In the genomic region with DNA sequence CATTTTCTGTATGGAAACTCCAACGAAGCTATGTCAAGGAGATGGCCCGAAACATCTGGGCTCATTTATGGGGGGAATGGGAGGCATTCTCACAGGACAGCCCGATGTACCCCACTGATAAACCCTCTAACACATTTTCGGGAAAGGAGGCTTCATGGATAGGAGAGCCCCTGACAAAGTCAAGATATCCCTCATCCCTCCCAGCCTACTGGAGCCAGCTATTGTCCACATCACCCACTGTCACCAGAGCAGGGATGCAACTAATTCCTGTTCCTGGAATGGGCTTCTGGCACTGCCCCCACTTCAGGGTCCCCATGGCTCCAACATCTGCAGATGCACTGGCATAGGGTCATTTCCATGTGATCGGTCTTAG, we compare ENCODE assay signal across 14 cellular contexts.
A peak's percentile ranks its signal among the peaks of the same experiment; 100 is the strongest.
DNase-seq lines count a peak whose midpoint lies in the region; ATAC-seq and TF ChIP-seq lines count a peak whose summit lies in the region.
"Had no signal": no experiment of that assay in that cellular context is flagged by ENCODE, and none has a peak within 500 bp of the region (broad histone marks: within the 10 kb centered on the region; RNA-seq: fewer than 3 reads in every experiment).

No MANE protein-coding gene starts in this region.

- ATAC-seq in RWPE2 (ENCODE audit: low read depth) (no peak), GM18505 (IDR thresholded peaks at IDR 0.05; ENCODE audit: unreplicated experiment) (no peak), GM18858 (IDR thresholded peaks at IDR 0.05; ENCODE audit: unreplicated experiment) (no peak)

- no peaks in the 10 kb centered on the region for H3K36me3 ChIP-seq in RWPE2 (ENCODE audit: low read depth)
- no peaks in the 10 kb centered on the region for H3K36me3 ChIP-seq in skeletal muscle satellite cell (ENCODE audit: insufficient read depth, low read length)
- H3K36me3 ChIP-seq: WERI-Rb-1 had no signal

- H3K27me3 Mint-ChIP-seq in HFFc6 (ENCODE audit: insufficient read depth), result no peaks in the 10 kb centered on the region; the same call in 1 of the 2 replicates
- H3K27me3 Mint-ChIP-seq: activated T-cell treated with anti-CD3 and anti-CD28 coated beads, Interleukin-2, amount 50 U/mL, for 24 hours had no signal

- H3K4me3 Mint-ChIP-seq in HFFc6, result no peak overlapping the region
- H3K4me3 Mint-ChIP-seq: activated T-cell treated with anti-CD3 and anti-CD28 coated beads, Interleukin-2, amount 50 U/mL, for 24 hours; CD14-positive monocyte; type B pancreatic cell had no signal

- peak overlapping the region; percentile 86 for H3K27ac ChIP-seq in RWPE2 (ENCODE audit: poor library complexity, severe bottlenecking)
- H3K27ac ChIP-seq: WERI-Rb-1 had no signal

- H3K4me2 ChIP-seq in skeletal muscle satellite cell (ENCODE audit: low read length), result no peak overlapping the region

- H3K9ac ChIP-seq in skeletal muscle satellite cell (ENCODE audit: low read depth, low read length), result peak overlapping the region; percentile 55

- H3K9me3 ChIP-seq in RWPE2 (ENCODE audit: severe bottlenecking) (no peaks in the 10 kb centered on the region), skeletal muscle satellite cell (replicated peaks; ENCODE audit: low read length) (no peaks in the 10 kb centered on the region)

- H3K4me1 ChIP-seq in RWPE2 (ENCODE audit: insufficient read depth, poor library complexity, severe bottlenecking), result peaks cover 16% of the 10 kb centered on the region
- peaks cover 39% of the 10 kb centered on the region for H3K4me1 ChIP-seq in skeletal muscle satellite cell (ENCODE audit: control insufficient read depth, insufficient read depth, low read length)

- H3K4me3 ChIP-seq in RWPE2 (ENCODE audit: severe bottlenecking) (no peak overlapping the region), skeletal muscle satellite cell (ENCODE audit: low read length) (no peak overlapping the region)
- H3K4me3 ChIP-seq: GM12878 had no signal

- H3K36me3 Mint-ChIP-seq in HFFc6 (ENCODE audit: low read depth), result no peaks in the 10 kb centered on the region
- H3K36me3 Mint-ChIP-seq: CD14-positive monocyte had no signal

- H3K4me1 Mint-ChIP-seq in HFFc6 (ENCODE audit: low read depth), result peaks cover 38% of the 10 kb centered on the region
- H3K4me1 Mint-ChIP-seq: CD14-positive monocyte had no signal

- peak overlapping the region; percentile 98 for H3K27ac Mint-ChIP-seq in HFFc6
- H3K27ac Mint-ChIP-seq: activated T-cell treated with anti-CD3 and anti-CD28 coated beads, Interleukin-2, amount 50 U/mL, for 24 hours; CD14-positive monocyte had no signal

- DNase-seq in HFFc6 (no peak), RWPE2 (ENCODE audit: low spot score) (no peak), islet precursor cell (peak; percentile 31), Ammon's horn (ENCODE audit: low spot score) (no peak)
- DNase-seq: activated gamma-delta T cell treated with Interleukin-2 at 50 U/mL for 16 hours; activated T-cell treated with anti-CD3 and anti-CD28 coated beads, Interleukin-2, amount 50 U/mL, for 24 hours; SHP77 had no signal

- TF ChIP-seq POLR2A in GM18505 (IDR thresholded peaks at IDR 0.05; ENCODE audit: borderline replicate concordance, extremely low read depth, insufficient read depth, insufficient read length), result no peak

- H3K27me3 ChIP-seq in RWPE2 (ENCODE audit: insufficient read depth, poor library complexity, severe bottlenecking) (no peaks in the 10 kb centered on the region), skeletal muscle satellite cell (ENCODE audit: control insufficient read depth, insufficient read depth, low read length) (no peaks in the 10 kb centered on the region)

- H3K9me3 Mint-ChIP-seq in HFFc6, result no peaks in the 10 kb centered on the region
- H3K9me3 Mint-ChIP-seq: activated T-cell treated with anti-CD3 and anti-CD28 coated beads, Interleukin-2, amount 50 U/mL, for 24 hours had no signal

- TF ChIP-seq CTCF in HFFc6 (IDR thresholded peaks at IDR 0.05) (no peak), RWPE2 (IDR thresholded peaks at IDR 0.05; ENCODE audit: poor library complexity, severe bottlenecking) (no peak)
